ENCODE assay signal across 13 cellular contexts in the genomic region with DNA sequence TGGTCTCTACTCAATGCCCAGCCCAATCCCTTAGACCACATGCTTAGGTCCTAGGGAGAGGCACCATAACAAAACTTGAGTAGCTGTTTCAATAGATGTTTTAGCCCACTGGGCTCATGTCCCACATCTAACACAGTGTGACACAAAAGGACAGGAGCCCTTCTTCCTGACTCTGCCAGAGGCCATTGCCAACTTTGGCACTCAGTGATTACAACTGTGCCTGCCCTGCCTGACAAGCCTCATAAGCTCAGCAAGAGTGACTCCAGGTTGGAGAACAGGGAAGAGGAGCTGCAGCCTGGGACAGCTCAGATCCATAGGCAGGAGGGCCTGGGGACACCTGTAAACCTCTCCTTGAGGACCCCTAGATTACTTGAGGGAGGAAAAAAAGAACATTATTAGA.
"Had no signal": no experiment of that assay in that cellular context is flagged by ENCODE, and none has a peak within 500 bp of the region (broad histone marks: within the 10 kb centered on the region; RNA-seq: fewer than 3 reads in every experiment).

No MANE protein-coding gene starts in this region.

- H3K9me3 ChIP-seq: mucosa of descending colon, thoracic aorta had no signal

- ATAC-seq: activated naive CD8-positive, alpha-beta T cell treated with anti-CD3 and anti-CD28 coated beads, Interleukin-2, amount 50 U/mL, for 24 hours; naive thymus-derived CD4-positive, alpha-beta T cell; sciatic nerve; stimulated activated naive CD8-positive, alpha-beta T cell treated with anti-CD3 and anti-CD28 coated beads, Interleukin-15, amount 100 ng/mL, for 72 hours; T-cell had no signal

- H3K36me3 ChIP-seq: thoracic aorta had no signal

- H3K36me3 Mint-ChIP-seq: naive thymus-derived CD4-positive, alpha-beta T cell; T-cell had no signal

- H3K9me3 Mint-ChIP-seq: activated naive CD4-positive, alpha-beta T cell treated with anti-CD3 and anti-CD28 coated beads for 36 hours; activated naive CD8-positive, alpha-beta T cell treated with anti-CD3 and anti-CD28 coated beads, Interleukin-2, amount 50 U/mL, for 24 hours; activated T-helper 2 cell treated with anti-CD3 and anti-CD28 coated beads, Interferon-gamma antibody, Interleukin-2, Interleukin-4, amounts not matched to agents 10 μg/mL and 5 μg/mL and 100 μg/mL, durations not matched to agents 14 hours and 24 hours and 36 hours; naive thymus-derived CD4-positive, alpha-beta T cell; stimulated activated naive CD8-positive, alpha-beta T cell treated with anti-CD3 and anti-CD28 coated beads, Interleukin-15, amount 100 ng/mL, for 72 hours; T-cell had no signal

- H3K4me1 Mint-ChIP-seq: activated naive CD8-positive, alpha-beta T cell treated with anti-CD3 and anti-CD28 coated beads, Interleukin-2, amount 50 U/mL, for 24 hours; T-cell had no signal

- H3K4me3 Mint-ChIP-seq: activated naive CD4-positive, alpha-beta T cell treated with anti-CD3 and anti-CD28 coated beads for 36 hours; activated naive CD8-positive, alpha-beta T cell treated with anti-CD3 and anti-CD28 coated beads, Interleukin-2, amount 50 U/mL, for 24 hours; naive thymus-derived CD4-positive, alpha-beta T cell; stimulated activated naive CD8-positive, alpha-beta T cell treated with anti-CD3 and anti-CD28 coated beads, Interleukin-15, amount 100 ng/mL, for 72 hours; T-cell had no signal

- H3K4me3 ChIP-seq: mucosa of descending colon, thoracic aorta had no signal

- H3K27ac ChIP-seq: thoracic aorta had no signal

- DNase-seq: activated CD4-positive, alpha-beta T cell treated with anti-CD3 and anti-CD28 coated beads, Interleukin-2, amount 50 U/mL, for 48 hours; activated naive CD4-positive, alpha-beta T cell treated with anti-CD3 and anti-CD28 coated beads for 36 hours; activated naive CD8-positive, alpha-beta T cell treated with anti-CD3 and anti-CD28 coated beads, Interleukin-2, amount 50 U/mL, for 24 hours; aorta; islet precursor cell; mucosa of descending colon; naive thymus-derived CD4-positive, alpha-beta T cell; stimulated activated naive CD8-positive, alpha-beta T cell treated with anti-CD3 and anti-CD28 coated beads, Interleukin-15, amount 100 ng/mL, for 72 hours; T-cell; T-helper 9 cell had no signal

- H3K27ac Mint-ChIP-seq: activated naive CD4-positive, alpha-beta T cell treated with anti-CD3 and anti-CD28 coated beads for 36 hours; activated naive CD8-positive, alpha-beta T cell treated with anti-CD3 and anti-CD28 coated beads, Interleukin-2, amount 50 U/mL, for 24 hours; activated T-helper 2 cell treated with anti-CD3 and anti-CD28 coated beads, Interferon-gamma antibody, Interleukin-2, Interleukin-4, amounts not matched to agents 10 μg/mL and 5 μg/mL and 100 μg/mL, durations not matched to agents 14 hours and 24 hours and 36 hours; naive thymus-derived CD4-positive, alpha-beta T cell; stimulated activated naive CD8-positive, alpha-beta T cell treated with anti-CD3 and anti-CD28 coated beads, Interleukin-15, amount 100 ng/mL, for 72 hours; T-cell had no signal
